Comparison of ENCODE assay signal across 1 cellular context in the genomic region with DNA sequence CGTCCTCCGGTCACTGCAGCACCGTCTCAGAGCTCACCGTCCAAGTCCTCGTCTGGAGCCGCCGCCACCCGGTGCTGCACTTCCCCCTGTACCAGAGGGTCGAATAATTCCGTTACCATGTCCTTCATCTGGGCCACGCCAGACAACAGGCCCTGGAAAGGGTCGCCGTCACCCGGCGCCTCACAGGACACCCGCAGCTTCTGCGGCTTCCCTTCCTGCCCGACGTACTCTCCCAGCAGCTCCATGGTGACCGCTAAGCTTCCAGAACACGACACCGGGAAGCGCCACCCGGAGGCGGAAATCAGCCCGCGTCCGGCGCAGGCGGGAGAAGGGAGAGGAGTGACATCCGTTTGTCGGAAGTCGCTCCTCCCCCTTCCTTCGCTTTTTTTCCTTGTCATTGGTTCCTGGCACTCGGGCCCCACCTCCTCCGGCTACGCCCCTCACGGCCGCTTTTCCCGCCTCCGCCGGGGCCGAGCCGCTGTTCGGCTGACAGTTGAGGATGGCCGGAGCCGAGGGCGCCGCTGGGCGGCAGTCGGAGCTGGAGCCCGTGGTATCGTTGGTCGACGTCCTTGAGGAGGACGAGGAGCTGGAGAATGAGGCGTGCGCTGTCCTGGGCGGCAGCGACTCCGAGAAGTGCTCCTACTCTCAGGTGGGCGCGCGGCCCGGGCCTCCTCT.
A peak's percentile ranks its signal among the peaks of the same experiment; 100 is the strongest.
TF ChIP-seq lines count a peak whose summit lies in the region.

A gene with protein sequence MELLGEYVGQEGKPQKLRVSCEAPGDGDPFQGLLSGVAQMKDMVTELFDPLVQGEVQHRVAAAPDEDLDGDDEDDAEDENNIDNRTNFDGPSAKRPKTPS (minus strand): TSS at position 273 of the 675 bp plus-strand sequence. CDS start 28 bp downstream, at position 245.
A gene with protein sequence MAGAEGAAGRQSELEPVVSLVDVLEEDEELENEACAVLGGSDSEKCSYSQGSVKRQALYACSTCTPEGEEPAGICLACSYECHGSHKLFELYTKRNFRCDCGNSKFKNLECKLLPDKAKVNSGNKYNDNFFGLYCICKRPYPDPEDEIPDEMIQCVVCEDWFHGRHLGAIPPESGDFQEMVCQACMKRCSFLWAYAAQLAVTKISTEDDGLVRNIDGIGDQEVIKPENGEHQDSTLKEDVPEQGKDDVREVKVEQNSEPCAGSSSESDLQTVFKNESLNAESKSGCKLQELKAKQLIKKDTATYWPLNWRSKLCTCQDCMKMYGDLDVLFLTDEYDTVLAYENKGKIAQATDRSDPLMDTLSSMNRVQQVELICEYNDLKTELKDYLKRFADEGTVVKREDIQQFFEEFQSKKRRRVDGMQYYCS (plus strand): TSS at position 464 of the 675 bp plus-strand sequence. CDS start 36 bp downstream, at position 500.

TF ChIP-seq in HepG2, 621 proteins besides CTCF, POLR2A, EP300 and RAD21 (continued from another document and continues in another):
- TF ChIP-seq PRMT3 (CRISPR knock-in tag; IDR thresholded peaks at IDR 0.05; ENCODE audit: borderline replicate concordance, low read depth) = no peak
- TF ChIP-seq, protein P1, sequence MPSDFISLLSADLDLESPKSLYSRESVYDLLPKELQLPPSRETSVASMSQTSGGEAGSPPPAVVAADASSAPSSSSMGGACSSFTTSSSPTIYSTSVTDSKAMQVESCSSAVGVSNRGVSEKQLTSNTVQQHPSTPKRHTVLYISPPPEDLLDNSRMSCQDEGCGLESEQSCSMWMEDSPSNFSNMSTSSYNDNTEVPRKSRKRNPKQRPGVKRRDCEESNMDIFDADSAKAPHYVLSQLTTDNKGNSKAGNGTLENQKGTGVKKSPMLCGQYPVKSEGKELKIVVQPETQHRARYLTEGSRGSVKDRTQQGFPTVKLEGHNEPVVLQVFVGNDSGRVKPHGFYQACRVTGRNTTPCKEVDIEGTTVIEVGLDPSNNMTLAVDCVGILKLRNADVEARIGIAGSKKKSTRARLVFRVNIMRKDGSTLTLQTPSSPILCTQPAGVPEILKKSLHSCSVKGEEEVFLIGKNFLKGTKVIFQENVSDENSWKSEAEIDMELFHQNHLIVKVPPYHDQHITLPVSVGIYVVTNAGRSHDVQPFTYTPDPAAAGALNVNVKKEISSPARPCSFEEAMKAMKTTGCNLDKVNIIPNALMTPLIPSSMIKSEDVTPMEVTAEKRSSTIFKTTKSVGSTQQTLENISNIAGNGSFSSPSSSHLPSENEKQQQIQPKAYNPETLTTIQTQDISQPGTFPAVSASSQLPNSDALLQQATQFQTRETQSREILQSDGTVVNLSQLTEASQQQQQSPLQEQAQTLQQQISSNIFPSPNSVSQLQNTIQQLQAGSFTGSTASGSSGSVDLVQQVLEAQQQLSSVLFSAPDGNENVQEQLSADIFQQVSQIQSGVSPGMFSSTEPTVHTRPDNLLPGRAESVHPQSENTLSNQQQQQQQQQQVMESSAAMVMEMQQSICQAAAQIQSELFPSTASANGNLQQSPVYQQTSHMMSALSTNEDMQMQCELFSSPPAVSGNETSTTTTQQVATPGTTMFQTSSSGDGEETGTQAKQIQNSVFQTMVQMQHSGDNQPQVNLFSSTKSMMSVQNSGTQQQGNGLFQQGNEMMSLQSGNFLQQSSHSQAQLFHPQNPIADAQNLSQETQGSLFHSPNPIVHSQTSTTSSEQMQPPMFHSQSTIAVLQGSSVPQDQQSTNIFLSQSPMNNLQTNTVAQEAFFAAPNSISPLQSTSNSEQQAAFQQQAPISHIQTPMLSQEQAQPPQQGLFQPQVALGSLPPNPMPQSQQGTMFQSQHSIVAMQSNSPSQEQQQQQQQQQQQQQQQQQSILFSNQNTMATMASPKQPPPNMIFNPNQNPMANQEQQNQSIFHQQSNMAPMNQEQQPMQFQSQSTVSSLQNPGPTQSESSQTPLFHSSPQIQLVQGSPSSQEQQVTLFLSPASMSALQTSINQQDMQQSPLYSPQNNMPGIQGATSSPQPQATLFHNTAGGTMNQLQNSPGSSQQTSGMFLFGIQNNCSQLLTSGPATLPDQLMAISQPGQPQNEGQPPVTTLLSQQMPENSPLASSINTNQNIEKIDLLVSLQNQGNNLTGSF (CRISPR knock-in tag; IDR thresholded peaks at IDR 0.05) = 0 out of 2 replicates have a peak, but pooled peaks have one; percentile 10
- TF ChIP-seq TGIF2 (CRISPR knock-in tag; IDR thresholded peaks at IDR 0.05) = peak; percentile 87; the same call in 1 of the 2 replicates
- no peak; the same call in 1 of the 2 replicates for TF ChIP-seq KDM4B (CRISPR knock-in tag; IDR thresholded peaks at IDR 0.05)
- TF ChIP-seq TCF7L2 (IDR thresholded peaks at IDR 0.05; ENCODE audit: low read depth, low read length) = no peak
- TF ChIP-seq HIVEP1 (CRISPR knock-in tag; IDR thresholded peaks at IDR 0.05) = peak; percentile 67
- no peak for TF ChIP-seq SP1 (IDR thresholded peaks at IDR 0.05)
- TF ChIP-seq SP1 (CRISPR knock-in tag; IDR thresholded peaks at IDR 0.05) = peak; percentile 86
- peak; percentile 69; the same call in 1 of the 2 replicates for TF ChIP-seq EED (CRISPR knock-in tag; IDR thresholded peaks at IDR 0.05)
- peak; percentile 87 for TF ChIP-seq ELF4 (CRISPR knock-in tag; IDR thresholded peaks at IDR 0.05; ENCODE audit: borderline replicate concordance)
- TF ChIP-seq, protein P2, sequence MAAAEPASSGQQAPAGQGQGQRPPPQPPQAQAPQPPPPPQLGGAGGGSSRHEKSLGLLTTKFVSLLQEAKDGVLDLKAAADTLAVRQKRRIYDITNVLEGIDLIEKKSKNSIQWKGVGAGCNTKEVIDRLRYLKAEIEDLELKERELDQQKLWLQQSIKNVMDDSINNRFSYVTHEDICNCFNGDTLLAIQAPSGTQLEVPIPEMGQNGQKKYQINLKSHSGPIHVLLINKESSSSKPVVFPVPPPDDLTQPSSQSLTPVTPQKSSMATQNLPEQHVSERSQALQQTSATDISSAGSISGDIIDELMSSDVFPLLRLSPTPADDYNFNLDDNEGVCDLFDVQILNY (CRISPR knock-in tag; conservative IDR thresholded peaks at IDR 0.05) = peak; percentile 95
- TF ChIP-seq ZNF343 (CRISPR knock-in tag; IDR thresholded peaks at IDR 0.05) = no peak
- TF ChIP-seq SRSF1 (optimal IDR thresholded peaks at IDR 0.05; ENCODE audit: low read depth, low read length) = peak; percentile 67
- TF ChIP-seq KDM5A (IDR thresholded peaks at IDR 0.05; ENCODE audit: borderline replicate concordance, low read length) = no peak; the same call in 1 of the 2 replicates
- TF ChIP-seq KAT8 (CRISPR knock-in tag; IDR thresholded peaks at IDR 0.05) = peak; percentile 90
- TF ChIP-seq TBX2 (CRISPR knock-in tag; IDR thresholded peaks at IDR 0.05; ENCODE audit: borderline replicate concordance) = peak; percentile 92
- TF ChIP-seq, protein P3, sequence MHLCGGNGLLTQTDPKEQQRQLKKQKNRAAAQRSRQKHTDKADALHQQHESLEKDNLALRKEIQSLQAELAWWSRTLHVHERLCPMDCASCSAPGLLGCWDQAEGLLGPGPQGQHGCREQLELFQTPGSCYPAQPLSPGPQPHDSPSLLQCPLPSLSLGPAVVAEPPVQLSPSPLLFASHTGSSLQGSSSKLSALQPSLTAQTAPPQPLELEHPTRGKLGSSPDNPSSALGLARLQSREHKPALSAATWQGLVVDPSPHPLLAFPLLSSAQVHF (CRISPR knock-in tag; IDR thresholded peaks at IDR 0.05) = no peak; the same call in 1 of the 2 replicates
- TF ChIP-seq, protein P4, sequence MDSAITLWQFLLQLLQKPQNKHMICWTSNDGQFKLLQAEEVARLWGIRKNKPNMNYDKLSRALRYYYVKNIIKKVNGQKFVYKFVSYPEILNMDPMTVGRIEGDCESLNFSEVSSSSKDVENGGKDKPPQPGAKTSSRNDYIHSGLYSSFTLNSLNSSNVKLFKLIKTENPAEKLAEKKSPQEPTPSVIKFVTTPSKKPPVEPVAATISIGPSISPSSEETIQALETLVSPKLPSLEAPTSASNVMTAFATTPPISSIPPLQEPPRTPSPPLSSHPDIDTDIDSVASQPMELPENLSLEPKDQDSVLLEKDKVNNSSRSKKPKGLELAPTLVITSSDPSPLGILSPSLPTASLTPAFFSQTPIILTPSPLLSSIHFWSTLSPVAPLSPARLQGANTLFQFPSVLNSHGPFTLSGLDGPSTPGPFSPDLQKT (CRISPR knock-in tag; IDR thresholded peaks at IDR 0.05; ENCODE audit: borderline replicate concordance) = no peak
- no peak for TF ChIP-seq ZNF383 (CRISPR knock-in tag; IDR thresholded peaks at IDR 0.05; ENCODE audit: borderline replicate concordance)
- peak; percentile 29; the same call in 1 of the 2 replicates for TF ChIP-seq ZSCAN25 (CRISPR knock-in tag; IDR thresholded peaks at IDR 0.05)
- TF ChIP-seq, protein P5, sequence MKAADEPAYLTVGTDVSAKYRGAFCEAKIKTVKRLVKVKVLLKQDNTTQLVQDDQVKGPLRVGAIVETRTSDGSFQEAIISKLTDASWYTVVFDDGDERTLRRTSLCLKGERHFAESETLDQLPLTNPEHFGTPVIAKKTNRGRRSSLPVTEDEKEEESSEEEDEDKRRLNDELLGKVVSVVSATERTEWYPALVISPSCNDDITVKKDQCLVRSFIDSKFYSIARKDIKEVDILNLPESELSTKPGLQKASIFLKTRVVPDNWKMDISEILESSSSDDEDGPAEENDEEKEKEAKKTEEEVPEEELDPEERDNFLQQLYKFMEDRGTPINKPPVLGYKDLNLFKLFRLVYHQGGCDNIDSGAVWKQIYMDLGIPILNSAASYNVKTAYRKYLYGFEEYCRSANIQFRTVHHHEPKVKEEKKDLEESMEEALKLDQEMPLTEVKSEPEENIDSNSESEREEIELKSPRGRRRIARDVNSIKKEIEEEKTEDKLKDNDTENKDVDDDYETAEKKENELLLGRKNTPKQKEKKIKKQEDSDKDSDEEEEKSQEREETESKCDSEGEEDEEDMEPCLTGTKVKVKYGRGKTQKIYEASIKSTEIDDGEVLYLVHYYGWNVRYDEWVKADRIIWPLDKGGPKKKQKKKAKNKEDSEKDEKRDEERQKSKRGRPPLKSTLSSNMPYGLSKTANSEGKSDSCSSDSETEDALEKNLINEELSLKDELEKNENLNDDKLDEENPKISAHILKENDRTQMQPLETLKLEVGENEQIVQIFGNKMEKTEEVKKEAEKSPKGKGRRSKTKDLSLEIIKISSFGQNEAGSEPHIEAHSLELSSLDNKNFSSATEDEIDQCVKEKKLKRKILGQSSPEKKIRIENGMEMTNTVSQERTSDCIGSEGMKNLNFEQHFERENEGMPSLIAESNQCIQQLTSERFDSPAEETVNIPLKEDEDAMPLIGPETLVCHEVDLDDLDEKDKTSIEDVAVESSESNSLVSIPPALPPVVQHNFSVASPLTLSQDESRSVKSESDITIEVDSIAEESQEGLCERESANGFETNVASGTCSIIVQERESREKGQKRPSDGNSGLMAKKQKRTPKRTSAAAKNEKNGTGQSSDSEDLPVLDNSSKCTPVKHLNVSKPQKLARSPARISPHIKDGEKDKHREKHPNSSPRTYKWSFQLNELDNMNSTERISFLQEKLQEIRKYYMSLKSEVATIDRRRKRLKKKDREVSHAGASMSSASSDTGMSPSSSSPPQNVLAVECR (CRISPR knock-in tag; IDR thresholded peaks at IDR 0.05; ENCODE audit: borderline replicate concordance) = peak; percentile 97
- TF ChIP-seq, protein P6, sequence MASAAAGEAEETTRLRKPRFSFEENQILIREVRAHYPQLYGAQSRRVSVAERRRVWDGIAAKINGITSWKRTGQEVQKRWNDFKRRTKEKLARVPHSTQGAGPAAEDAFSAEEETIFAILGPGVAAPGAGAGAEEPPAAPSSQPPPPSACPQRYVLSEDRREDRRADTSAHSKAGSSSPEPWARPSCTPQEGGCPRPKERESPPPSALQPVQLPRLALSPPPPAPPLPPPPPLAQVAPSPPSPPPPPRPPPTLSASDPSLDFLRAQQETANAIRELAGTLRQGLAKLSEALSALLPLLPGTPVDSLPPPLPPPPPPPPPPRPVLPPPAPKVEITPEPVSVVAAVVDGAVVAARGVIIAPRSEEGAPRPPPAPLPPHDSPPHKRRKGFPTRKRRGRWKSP (CRISPR knock-in tag; IDR thresholded peaks at IDR 0.05) = 0 out of 2 replicates have a peak, but pooled peaks have one; percentile 50
- TF ChIP-seq KLF6 (CRISPR knock-in tag; IDR thresholded peaks at IDR 0.05) = peak; percentile 68; the same call in 1 of the 2 replicates
- no peak; the same call in 1 of the 2 replicates for TF ChIP-seq ZNF563 (CRISPR knock-in tag; IDR thresholded peaks at IDR 0.05)
- no peak; the same call in 1 of the 2 replicates for TF ChIP-seq ZNF782 (CRISPR knock-in tag; IDR thresholded peaks at IDR 0.05; ENCODE audit: borderline replicate concordance)
- TF ChIP-seq, protein P7, sequence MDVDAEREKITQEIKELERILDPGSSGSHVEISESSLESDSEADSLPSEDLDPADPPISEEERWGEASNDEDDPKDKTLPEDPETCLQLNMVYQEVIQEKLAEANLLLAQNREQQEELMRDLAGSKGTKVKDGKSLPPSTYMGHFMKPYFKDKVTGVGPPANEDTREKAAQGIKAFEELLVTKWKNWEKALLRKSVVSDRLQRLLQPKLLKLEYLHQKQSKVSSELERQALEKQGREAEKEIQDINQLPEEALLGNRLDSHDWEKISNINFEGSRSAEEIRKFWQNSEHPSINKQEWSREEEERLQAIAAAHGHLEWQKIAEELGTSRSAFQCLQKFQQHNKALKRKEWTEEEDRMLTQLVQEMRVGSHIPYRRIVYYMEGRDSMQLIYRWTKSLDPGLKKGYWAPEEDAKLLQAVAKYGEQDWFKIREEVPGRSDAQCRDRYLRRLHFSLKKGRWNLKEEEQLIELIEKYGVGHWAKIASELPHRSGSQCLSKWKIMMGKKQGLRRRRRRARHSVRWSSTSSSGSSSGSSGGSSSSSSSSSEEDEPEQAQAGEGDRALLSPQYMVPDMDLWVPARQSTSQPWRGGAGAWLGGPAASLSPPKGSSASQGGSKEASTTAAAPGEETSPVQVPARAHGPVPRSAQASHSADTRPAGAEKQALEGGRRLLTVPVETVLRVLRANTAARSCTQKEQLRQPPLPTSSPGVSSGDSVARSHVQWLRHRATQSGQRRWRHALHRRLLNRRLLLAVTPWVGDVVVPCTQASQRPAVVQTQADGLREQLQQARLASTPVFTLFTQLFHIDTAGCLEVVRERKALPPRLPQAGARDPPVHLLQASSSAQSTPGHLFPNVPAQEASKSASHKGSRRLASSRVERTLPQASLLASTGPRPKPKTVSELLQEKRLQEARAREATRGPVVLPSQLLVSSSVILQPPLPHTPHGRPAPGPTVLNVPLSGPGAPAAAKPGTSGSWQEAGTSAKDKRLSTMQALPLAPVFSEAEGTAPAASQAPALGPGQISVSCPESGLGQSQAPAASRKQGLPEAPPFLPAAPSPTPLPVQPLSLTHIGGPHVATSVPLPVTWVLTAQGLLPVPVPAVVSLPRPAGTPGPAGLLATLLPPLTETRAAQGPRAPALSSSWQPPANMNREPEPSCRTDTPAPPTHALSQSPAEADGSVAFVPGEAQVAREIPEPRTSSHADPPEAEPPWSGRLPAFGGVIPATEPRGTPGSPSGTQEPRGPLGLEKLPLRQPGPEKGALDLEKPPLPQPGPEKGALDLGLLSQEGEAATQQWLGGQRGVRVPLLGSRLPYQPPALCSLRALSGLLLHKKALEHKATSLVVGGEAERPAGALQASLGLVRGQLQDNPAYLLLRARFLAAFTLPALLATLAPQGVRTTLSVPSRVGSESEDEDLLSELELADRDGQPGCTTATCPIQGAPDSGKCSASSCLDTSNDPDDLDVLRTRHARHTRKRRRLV (CRISPR knock-in tag; IDR thresholded peaks at IDR 0.05) = 0 out of 2 replicates have a peak, but pooled peaks have one; percentile 58
- peak; percentile 92 for TF ChIP-seq ZFX (CRISPR knock-in tag; IDR thresholded peaks at IDR 0.05; ENCODE audit: low read depth)
- TF ChIP-seq ZNF572 (CRISPR knock-in tag; IDR thresholded peaks at IDR 0.05) = no peak
- TF ChIP-seq ZNF891 (CRISPR knock-in tag; IDR thresholded peaks at IDR 0.05) = peak; percentile 82; the same call in 1 of the 2 replicates
